Comparison of ENCODE assay signal across 1 cellular context in the genomic region with DNA sequence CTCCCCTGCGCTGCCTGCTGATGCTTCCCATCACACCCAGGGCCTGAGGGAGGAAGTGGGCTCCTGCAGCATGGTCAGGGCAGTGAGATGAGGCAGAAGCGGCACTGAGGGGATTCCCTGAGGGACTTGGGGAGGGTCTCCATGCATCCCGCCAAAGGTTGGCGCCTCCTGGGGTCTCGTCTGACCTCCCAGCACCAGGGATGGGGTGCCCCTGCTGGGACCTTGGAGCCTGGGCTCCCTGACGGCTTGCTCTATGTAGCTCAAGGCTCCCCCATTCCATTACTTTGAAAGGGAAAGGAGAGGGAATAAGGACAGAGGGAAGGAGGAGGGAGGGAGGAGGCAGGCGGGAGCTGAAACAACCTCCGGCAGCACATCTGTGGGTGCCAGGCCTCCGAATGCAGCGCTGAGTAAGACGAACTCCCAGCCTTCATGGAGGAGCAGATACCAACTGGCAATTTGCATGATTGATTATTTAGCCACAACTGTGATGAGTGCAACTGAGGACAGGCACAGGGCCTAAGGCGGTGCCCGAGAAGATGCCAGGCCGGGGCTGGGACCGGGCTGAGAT.
TF ChIP-seq lines count a peak whose summit lies in the region.

No MANE protein-coding gene starts in this region.

TF ChIP-seq in GM23338, 12 proteins besides CTCF, POLR2A, EP300 and RAD21 (continued from another document):
- TF ChIP-seq, protein P1, sequence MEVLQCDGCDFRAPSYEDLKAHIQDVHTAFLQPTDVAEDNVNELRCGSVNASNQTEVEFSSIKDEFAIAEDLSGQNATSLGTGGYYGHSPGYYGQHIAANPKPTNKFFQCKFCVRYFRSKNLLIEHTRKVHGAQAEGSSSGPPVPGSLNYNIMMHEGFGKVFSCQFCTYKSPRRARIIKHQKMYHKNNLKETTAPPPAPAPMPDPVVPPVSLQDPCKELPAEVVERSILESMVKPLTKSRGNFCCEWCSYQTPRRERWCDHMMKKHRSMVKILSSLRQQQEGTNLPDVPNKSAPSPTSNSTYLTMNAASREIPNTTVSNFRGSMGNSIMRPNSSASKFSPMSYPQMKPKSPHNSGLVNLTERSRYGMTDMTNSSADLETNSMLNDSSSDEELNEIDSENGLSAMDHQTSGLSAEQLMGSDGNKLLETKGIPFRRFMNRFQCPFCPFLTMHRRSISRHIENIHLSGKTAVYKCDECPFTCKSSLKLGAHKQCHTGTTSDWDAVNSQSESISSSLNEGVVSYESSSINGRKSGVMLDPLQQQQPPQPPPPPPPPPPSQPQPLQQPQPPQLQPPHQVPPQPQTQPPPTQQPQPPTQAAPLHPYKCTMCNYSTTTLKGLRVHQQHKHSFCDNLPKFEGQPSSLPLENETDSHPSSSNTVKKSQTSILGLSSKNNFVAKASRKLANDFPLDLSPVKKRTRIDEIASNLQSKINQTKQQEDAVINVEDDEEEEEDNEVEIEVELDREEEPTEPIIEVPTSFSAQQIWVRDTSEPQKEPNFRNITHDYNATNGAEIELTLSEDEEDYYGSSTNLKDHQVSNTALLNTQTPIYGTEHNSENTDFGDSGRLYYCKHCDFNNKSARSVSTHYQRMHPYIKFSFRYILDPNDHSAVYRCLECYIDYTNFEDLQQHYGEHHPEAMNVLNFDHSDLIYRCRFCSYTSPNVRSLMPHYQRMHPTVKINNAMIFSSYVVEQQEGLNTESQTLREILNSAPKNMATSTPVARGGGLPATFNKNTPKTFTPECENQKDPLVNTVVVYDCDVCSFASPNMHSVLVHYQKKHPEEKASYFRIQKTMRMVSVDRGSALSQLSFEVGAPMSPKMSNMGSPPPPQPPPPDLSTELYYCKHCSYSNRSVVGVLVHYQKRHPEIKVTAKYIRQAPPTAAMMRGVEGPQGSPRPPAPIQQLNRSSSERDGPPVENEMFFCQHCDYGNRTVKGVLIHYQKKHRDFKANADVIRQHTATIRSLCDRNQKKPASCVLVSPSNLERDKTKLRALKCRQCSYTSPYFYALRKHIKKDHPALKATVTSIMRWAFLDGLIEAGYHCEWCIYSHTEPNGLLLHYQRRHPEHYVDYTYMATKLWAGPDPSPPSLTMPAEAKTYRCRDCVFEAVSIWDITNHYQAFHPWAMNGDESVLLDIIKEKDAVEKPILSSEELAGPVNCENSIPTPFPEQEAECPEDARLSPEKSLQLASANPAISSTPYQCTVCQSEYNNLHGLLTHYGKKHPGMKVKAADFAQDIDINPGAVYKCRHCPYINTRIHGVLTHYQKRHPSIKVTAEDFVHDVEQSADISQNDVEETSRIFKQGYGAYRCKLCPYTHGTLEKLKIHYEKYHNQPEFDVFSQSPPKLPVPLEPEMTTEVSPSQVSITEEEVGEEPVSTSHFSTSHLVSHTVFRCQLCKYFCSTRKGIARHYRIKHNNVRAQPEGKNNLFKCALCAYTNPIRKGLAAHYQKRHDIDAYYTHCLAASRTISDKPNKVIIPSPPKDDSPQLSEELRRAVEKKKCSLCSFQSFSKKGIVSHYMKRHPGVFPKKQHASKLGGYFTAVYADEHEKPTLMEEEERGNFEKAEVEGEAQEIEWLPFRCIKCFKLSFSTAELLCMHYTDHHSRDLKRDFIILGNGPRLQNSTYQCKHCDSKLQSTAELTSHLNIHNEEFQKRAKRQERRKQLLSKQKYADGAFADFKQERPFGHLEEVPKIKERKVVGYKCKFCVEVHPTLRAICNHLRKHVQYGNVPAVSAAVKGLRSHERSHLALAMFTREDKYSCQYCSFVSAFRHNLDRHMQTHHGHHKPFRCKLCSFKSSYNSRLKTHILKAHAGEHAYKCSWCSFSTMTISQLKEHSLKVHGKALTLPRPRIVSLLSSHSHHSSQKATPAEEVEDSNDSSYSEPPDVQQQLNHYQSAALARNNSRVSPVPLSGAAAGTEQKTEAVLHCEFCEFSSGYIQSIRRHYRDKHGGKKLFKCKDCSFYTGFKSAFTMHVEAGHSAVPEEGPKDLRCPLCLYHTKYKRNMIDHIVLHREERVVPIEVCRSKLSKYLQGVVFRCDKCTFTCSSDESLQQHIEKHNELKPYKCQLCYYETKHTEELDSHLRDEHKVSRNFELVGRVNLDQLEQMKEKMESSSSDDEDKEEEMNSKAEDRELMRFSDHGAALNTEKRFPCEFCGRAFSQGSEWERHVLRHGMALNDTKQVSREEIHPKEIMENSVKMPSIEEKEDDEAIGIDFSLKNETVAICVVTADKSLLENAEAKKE (CRISPR knock-in tag; IDR thresholded peaks at IDR 0.05): no peak
